Comparison of ENCODE assay signal across 12 cellular contexts in the genomic region with DNA sequence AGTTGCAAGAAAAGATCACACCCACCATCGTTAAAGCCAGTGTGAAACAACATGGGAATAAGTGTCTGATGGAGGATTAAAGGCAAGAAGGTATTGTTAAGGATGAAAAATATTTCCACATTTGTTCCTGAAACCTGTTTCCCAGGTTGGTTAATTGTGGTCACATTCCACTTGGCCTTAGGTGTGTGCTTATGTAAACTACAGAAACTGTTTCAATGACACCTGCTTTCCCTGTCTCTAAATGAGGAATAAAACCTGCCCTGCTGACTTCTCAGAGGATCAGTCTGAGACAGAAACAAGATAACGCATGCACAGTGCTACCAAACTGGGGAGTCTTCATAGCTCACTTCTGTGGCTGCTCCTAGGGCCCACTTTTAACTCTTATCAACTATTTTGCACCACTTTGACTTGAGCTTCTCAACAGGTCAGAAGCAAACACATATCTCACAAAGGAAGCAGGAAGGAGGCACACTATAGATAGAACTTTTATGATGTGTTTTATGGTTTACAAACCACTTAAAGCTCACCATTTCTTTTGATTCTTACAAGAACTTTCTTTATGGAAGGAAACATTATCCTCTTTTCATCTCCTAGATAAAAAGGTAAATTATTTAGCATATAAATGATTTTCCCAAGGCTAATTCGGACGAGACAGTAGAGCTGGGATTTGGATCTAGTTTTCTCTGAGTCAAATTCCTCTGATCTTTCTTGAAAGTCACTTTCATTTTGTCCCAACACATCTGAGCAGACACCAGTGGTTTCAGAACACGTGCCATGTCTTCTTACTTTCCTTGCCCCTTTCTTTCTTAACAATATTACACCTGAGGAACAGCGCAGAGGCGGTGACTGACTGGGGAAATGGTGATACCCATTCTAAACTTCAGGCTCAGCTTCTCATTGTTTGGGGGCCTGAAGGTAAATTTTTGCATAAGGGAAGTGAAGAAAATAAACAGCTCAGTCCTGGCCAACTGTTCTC. TPM values are rescaled to one million over a fixed set of nuclear protein-coding genes. Genes with fewer than 3 reads are reported as not detected.
DNase-seq lines count a peak whose midpoint lies in the region; ATAC-seq and TF ChIP-seq lines count a peak whose summit lies in the region.
"Had no signal": no experiment of that assay in that cellular context is flagged by ENCODE, and none has a peak within 500 bp of the region (broad histone marks: within the 10 kb centered on the region; RNA-seq: fewer than 3 reads in every experiment).

No MANE protein-coding gene starts in this region.

- H3K36me3 Mint-ChIP-seq in T-helper 17 cell (ENCODE audit: low read depth) (peaks cover 2% of the 10 kb centered on the region), HFFc6 (ENCODE audit: low read depth) (no peaks in the 10 kb centered on the region)

- H3K27me3 Mint-ChIP-seq in T-helper 17 cell (no peaks in the 10 kb centered on the region), HFFc6 (ENCODE audit: insufficient read depth) (peaks cover 3% of the 10 kb centered on the region)

- H3K4me3 ChIP-seq in Jurkat, Clone E6-1 (ENCODE audit: low read length): no peak overlapping the region; the same call in 1 of the 2 replicates
- H3K4me3 ChIP-seq: tibial nerve had no signal

- no peak for TF ChIP-seq CTCF in HFFc6 (IDR thresholded peaks at IDR 0.05)

- H3K4me3 Mint-ChIP-seq in T-helper 17 cell (no peak overlapping the region), HFFc6 (no peak overlapping the region)
- H3K4me3 Mint-ChIP-seq: neural crest cell had no signal

- peaks cover 8% of the 10 kb centered on the region for H3K4me1 Mint-ChIP-seq in T-helper 17 cell
- H3K4me1 Mint-ChIP-seq in HFFc6 (ENCODE audit: low read depth): no peaks in the 10 kb centered on the region

- no peaks in the 10 kb centered on the region for H3K9me3 Mint-ChIP-seq in HFFc6

- H3K27ac Mint-ChIP-seq in T-helper 17 cell (peak overlapping the region; percentile 80), HFFc6 (no peak overlapping the region)

- peak; percentile 10 for DNase-seq in DMS153 treated with DMSO at 0.1 percent for 48 hours (lab: John Stamatoyannopoulos, UW; ENCODE audit: unreplicated experiment)
- DNase-seq in Jurkat, Clone E6-1 (ENCODE audit: low read depth, low spot score): peak; percentile 72
- no peak for DNase-seq in T-helper 17 cell
- no peak for DNase-seq in left lobe of liver (ENCODE audit: low spot score)
- no peak for DNase-seq in amygdala (lab: John Stamatoyannopoulos, UW)
- DNase-seq in inferior parietal cortex (ENCODE audit: extremely low spot score): no peak
- no peak for DNase-seq in HFFc6
- DNase-seq in D341Med (ENCODE audit: low spot score): no peak
- DNase-seq: activated CD4-positive, alpha-beta T cell treated with anti-CD3 and anti-CD28 coated beads for 4 hours; kidney had no signal

- no peaks in the 10 kb centered on the region for H3K9me3 ChIP-seq in T-helper 17 cell (ENCODE audit: control insufficient read depth, low read length, poor library complexity, severe bottlenecking)

- ATAC-seq in T-helper 17 cell: no peak
- ATAC-seq in left lobe of liver: peak; percentile 57

RNA-seq across cellular contexts. Expression of a gene that starts 33.4 kb away (rescaled TPM):
- 1.7 TPM for polyA plus RNA-seq in Jurkat, Clone E6-1 (2012; ENCODE audit: insufficient read depth, insufficient read length)
- under 1 TPM; 0.63 to 0.67 TPM for total RNA-seq in T-helper 17 cell
- 61.9 TPM for total RNA-seq in left lobe of liver
- total RNA-seq in HFFc6 (2021; fragmentation: NEBNext Ultra II Directional; extraction: Animal tissue kit (Norgen Biotek cat#: 25700)): under 1 TPM in 2 of 6 experiments, not detected in 4; 0.14 TPM

Comparison
In these comparisons a context has a peak if more than half of its experiments do, and no peak if none do; other contexts are left out.
1. DNase-seq: peak in DMS153 treated with DMSO at 0.1 percent for 48 hours (single experiment) and Jurkat, Clone E6-1 (single experiment); none in T-helper 17 cell (0 of 3), left lobe of liver (single experiment), amygdala (0 of 56), inferior parietal cortex (single experiment), HFFc6 (single experiment) and D341Med (single experiment).
2. RNA of a gene that starts 33.4 kb away (total RNA-seq): 61.9 TPM in left lobe of liver (single experiment); 0.63 to 0.67 TPM in T-helper 17 cell and 0.14 TPM in HFFc6; every median in the first group is over 10 times any median in the second.